In genomic region chr11:102177974-102178631, GRCh38 we compare ENCODE assay signal across 9 cellular contexts.
A peak's percentile ranks its signal among the peaks of the same experiment; 100 is the strongest.
DNase-seq lines count a peak whose midpoint lies in the region; ATAC-seq and TF ChIP-seq lines count a peak whose summit lies in the region.
"Had no signal": no experiment of that assay in that cellular context is flagged by ENCODE, and none has a peak within 500 bp of the region (broad histone marks: within the 10 kb centered on the region; RNA-seq: fewer than 3 reads in every experiment).

No MANE protein-coding gene starts in this region.

- H3K4me3 ChIP-seq in PC-9 (peak overlapping the region; percentile 10; the same call in 1 of the 2 replicates), esophagus squamous epithelium (no peak overlapping the region), psoas muscle (no peak overlapping the region)

- peaks cover 41% of the 10 kb centered on the region for H3K4me1 ChIP-seq in PC-9 (replicated peaks; ENCODE audit: insufficient read depth)
- H3K4me1 ChIP-seq in esophagus squamous epithelium: peaks cover 0 to 34% (median 13%) of the 10 kb centered on the region in 3 donors
- peaks cover 17% of the 10 kb centered on the region for H3K4me1 ChIP-seq in psoas muscle

- peaks cover 35% of the 10 kb centered on the region for H3K4me1 Mint-ChIP-seq in Calu3 (ENCODE audit: low read depth, unreplicated experiment)

- ATAC-seq in psoas muscle: peak; percentile 74 to 93 (median 90)
- ATAC-seq in GM18909 (IDR thresholded peaks at IDR 0.05; ENCODE audit: poor library complexity, unreplicated experiment): no peak
- ATAC-seq in HG03135 (IDR thresholded peaks at IDR 0.05; ENCODE audit: unreplicated experiment): no peak

- no peak for TF ChIP-seq CTCF in Calu3 (IDR thresholded peaks at IDR 0.05; ENCODE audit: unreplicated experiment)
- no peak for TF ChIP-seq CTCF in PC-9 (conservative IDR thresholded peaks at IDR 0.05)
- no peak for TF ChIP-seq CTCF in esophagus squamous epithelium (IDR thresholded peaks at IDR 0.05)
- no peak for TF ChIP-seq CTCF in psoas muscle (IDR thresholded peaks at IDR 0.05)

- peaks cover 2% of the 10 kb centered on the region for H3K9me3 Mint-ChIP-seq in Calu3 (ENCODE audit: low read depth, unreplicated experiment)

- BruUV-seq in Calu3 (replicated peaks; lab: Mats Ljungman, UMichigan): no TSS peak
- no TSS peak for BruUV-seq in PC-9 (replicated peaks; lab: Mats Ljungman, UMichigan)

- H4K20me1 ChIP-seq in PC-9 (ENCODE audit: insufficient read depth): no peaks in the 10 kb centered on the region

- no peaks in the 10 kb centered on the region for H3K27me3 Mint-ChIP-seq in Calu3 (ENCODE audit: unreplicated experiment)

- H3K79me2 ChIP-seq in PC-9 (ENCODE audit: low read depth): peaks cover 78% of the 10 kb centered on the region

- H3K36me3 Mint-ChIP-seq in Calu3 (ENCODE audit: insufficient read depth, unreplicated experiment): peaks cover 26% of the 10 kb centered on the region

- WGBS in esophagus squamous epithelium, 2 donors: 19 to 20% methylated on average over 4 of the region's 4 CpGs
- 51 to 61% (median 53%) methylated on average over 4 of the region's 4 CpGs for WGBS in psoas muscle, 3 donors

- intact Hi-C loops in Calu3 (cut with micrococcal nuclease; ENCODE audit: unreplicated experiment) (loop anchor here (5.0 kb wide), 1 partner anchor 99 kb away; no protein-coding TSS in a partner anchor), PC-9 (cut with micrococcal nuclease; ENCODE audit: unreplicated experiment) (loop anchor here (1.0 to 2.0 kb wide), 4 partner anchors 49 to 167 kb away; partner anchors contain the start of gene YAP1), esophagus squamous epithelium (cut with DNase I) (no loop called here), psoas muscle (cut with DNase I) (no loop called here)

- H3K9me2 ChIP-seq in PC-9 (ENCODE audit: insufficient read depth): no peaks in the 10 kb centered on the region

- H3K4me3 Mint-ChIP-seq in Calu3 (ENCODE audit: low read depth, unreplicated experiment): peak overlapping the region; percentile 43

- peaks cover 40% of the 10 kb centered on the region for H3F3A ChIP-seq in PC-9 (ENCODE audit: insufficient read depth, low read depth)

- POLR2A ChIA-PET in PC-9 (lab: Charles Lee; ENCODE audit: unreplicated experiment): interaction anchor here (0.6 kb wide), 1 partner anchor 128 kb away, joined by 3 read pairs; no protein-coding TSS in a partner anchor

- peak overlapping the region; percentile 94 for H3K27ac Mint-ChIP-seq in Calu3 (ENCODE audit: unreplicated experiment)

- no peak for TF ChIP-seq POLR2A in esophagus squamous epithelium (IDR thresholded peaks at IDR 0.05)

- no peak overlapping the region for H2AFZ ChIP-seq in PC-9

- no peaks in the 10 kb centered on the region for H3K27me3 ChIP-seq in PC-9 (ENCODE audit: insufficient read depth, low read depth)
- no peaks in the 10 kb centered on the region for H3K27me3 ChIP-seq in esophagus squamous epithelium
- no peaks in the 10 kb centered on the region for H3K27me3 ChIP-seq in psoas muscle (ENCODE audit: insufficient read depth in 3 of 3, low read length in 2 of 3)

- CTCF ChIA-PET in Calu3 (lab: Charles Lee): interaction anchor here (0.8 kb wide), 1 partner anchor 12 kb away, joined by 3 read pairs; no protein-coding TSS in a partner anchor
- CTCF ChIA-PET in PC-9 (lab: Charles Lee): no interaction called here

- peak overlapping the region; percentile 88 for H3K27ac ChIP-seq in PC-9
- peak overlapping the region; percentile 75 to 90 (median 90) for H3K27ac ChIP-seq in esophagus squamous epithelium
- peak overlapping the region; percentile 77 for H3K27ac ChIP-seq in psoas muscle

- H3K36me3 ChIP-seq in PC-9 (ENCODE audit: low read depth): peaks cover 36% of the 10 kb centered on the region
- H3K36me3 ChIP-seq in esophagus squamous epithelium: peaks cover 0 to 42% (median 0%) of the 10 kb centered on the region in 3 donors
- H3K36me3 ChIP-seq in psoas muscle (ENCODE audit: insufficient read depth in 1 of 2, low read depth in 1 of 2): peaks cover 0 to 7% of the 10 kb centered on the region in 2 donors

- DNase-seq in Calu3 (peak; percentile 53), PC-9 (peak; percentile 61 to 100), esophagus squamous epithelium (lab: John Stamatoyannopoulos, UW) (no peak), psoas muscle (no peak), GOT3 (lab: John Stamatoyannopoulos, UW) (no peak)
- DNase-seq in activated CD4-positive, CD25-positive, alpha-beta regulatory T cell treated with anti-CD3 and anti-CD28 coated beads, Interleukin-2, amount 50 U/mL, for 72 hours: no peak
- DNase-seq: NCI-H774 had no signal

- H3K9me3 ChIP-seq in PC-9 (ENCODE audit: insufficient read depth, low read depth) (peaks cover 3% of the 10 kb centered on the region; the same call in 1 of the 2 replicates), esophagus squamous epithelium (no peaks in the 10 kb centered on the region), psoas muscle (no peaks in the 10 kb centered on the region)

- peak overlapping the region; percentile 59 for H3K4me2 ChIP-seq in PC-9

Comparison
In these comparisons a context has a peak if more than half of its experiments do, and no peak if none do; other contexts are left out.
1. DNase-seq: peak in Calu3 (single experiment) and PC-9 (2 of 2); none in esophagus squamous epithelium (single experiment), psoas muscle (0 of 2), GOT3 (single experiment) and activated CD4-positive, CD25-positive, alpha-beta regulatory T cell treated with anti-CD3 and anti-CD28 coated beads, Interleukin-2, amount 50 U/mL, for 72 hours (single experiment).
2. ATAC-seq: peak in psoas muscle (4 of 4); none in GM18909 (single experiment) and HG03135 (single experiment).
3. intact Hi-C loops: an anchor here in Calu3 (5.0 kb wide) and PC-9 (1.0 to 2.0 kb wide); none called in esophagus squamous epithelium and psoas muscle.
4. Peak in every context shown above with its lines, with median percentiles within 50 percentile points of each other: H3K27ac ChIP-seq.